ENCODE assay signal across 25 cellular contexts in genomic region chr20:14009206-14009605, GRCh38. TPM values are rescaled to one million over a fixed set of nuclear protein-coding genes. Genes with fewer than 3 reads are reported as not detected.
"Had no signal": no experiment of that assay in that cellular context is flagged by ENCODE, and none has a peak within 500 bp of the region (broad histone marks: within the 10 kb centered on the region; RNA-seq: fewer than 3 reads in every experiment).

No MANE protein-coding gene starts in this region.

- ATAC-seq: heart left ventricle; left lobe of liver; mucosa of descending colon; naive thymus-derived CD8-positive, alpha-beta T cell; psoas muscle; sciatic nerve; stimulated activated naive B cell treated with anti-CD40 and anti-IgM and Interleukin-4, amounts not matched to agents 10 μg/mL and 1 μg/mL and 100 μg/mL, for 72 hours had no signal

- H3K27me3 ChIP-seq: dorsolateral prefrontal cortex, esophagus muscularis mucosa, heart left ventricle, neutrophil, stomach, uterus had no signal

- H3K4me3 ChIP-seq: dorsolateral prefrontal cortex, esophagus muscularis mucosa, heart left ventricle, mucosa of descending colon, psoas muscle, skin epidermis, stomach, uterus had no signal

- H3K9me3 ChIP-seq: neutrophil had no signal

- H3K4me3 Mint-ChIP-seq: naive thymus-derived CD8-positive, alpha-beta T cell; stimulated activated naive B cell treated with anti-CD40 and anti-IgM and Interleukin-4, amounts not matched to agents 10 μg/mL and 1 μg/mL and 100 μg/mL, for 72 hours had no signal

- H3K36me3 ChIP-seq: esophagus muscularis mucosa, heart left ventricle, neutrophil, stomach, uterus had no signal

- H3K36me3 Mint-ChIP-seq: stimulated activated naive B cell treated with anti-CD40 and anti-IgM and Interleukin-4, amounts not matched to agents 10 μg/mL and 1 μg/mL and 100 μg/mL, for 72 hours had no signal

- DNase-seq: cortex of kidney; dorsolateral prefrontal cortex; effector CD8-positive, alpha-beta T cell; heart left ventricle; hippocampal formation; mucosa of descending colon; naive thymus-derived CD8-positive, alpha-beta T cell; psoas muscle; stimulated activated CD4-positive, alpha-beta T cell treated with anti-CD3 and anti-CD28 coated beads, Interleukin-2, amount 100 ng/mL, for 24 hours; stimulated activated CD4-positive, alpha-beta T cell treated with anti-CD3 and anti-CD28 coated beads, Interleukin-4, amount 100 ng/mL, for 4 hours; stimulated activated naive B cell treated with anti-CD40 and anti-IgM and Interleukin-4, amounts not matched to agents 10 μg/mL and 1 μg/mL and 100 μg/mL, for 72 hours; stomach; substantia nigra; trophoblast cell; uterus had no signal

- H3K4me1 Mint-ChIP-seq: naive thymus-derived CD8-positive, alpha-beta T cell; stimulated activated naive B cell treated with anti-CD40 and anti-IgM and Interleukin-4, amounts not matched to agents 10 μg/mL and 1 μg/mL and 100 μg/mL, for 72 hours had no signal

- H3K27me3 Mint-ChIP-seq: stimulated activated naive B cell treated with anti-CD40 and anti-IgM and Interleukin-4, amounts not matched to agents 10 μg/mL and 1 μg/mL and 100 μg/mL, for 72 hours had no signal

- H3K27ac Mint-ChIP-seq: naive thymus-derived CD8-positive, alpha-beta T cell; stimulated activated naive B cell treated with anti-CD40 and anti-IgM and Interleukin-4, amounts not matched to agents 10 μg/mL and 1 μg/mL and 100 μg/mL, for 72 hours had no signal

- H3K27ac ChIP-seq: dorsolateral prefrontal cortex, esophagus muscularis mucosa, heart left ventricle, neutrophil, psoas muscle, skin epidermis, stomach, uterus had no signal

- H3K4me1 ChIP-seq: esophagus muscularis mucosa, heart left ventricle, psoas muscle, stomach, uterus had no signal

RNA-seq across cellular contexts. Expression of gene SEL1L2, which starts 18.8 kb away (rescaled TPM):
- total RNA-seq: esophagus muscularis mucosa; glomerular endothelial cell; kidney epithelial cell; left lobe of liver; lower leg skin; mucosa of descending colon; naive thymus-derived CD8-positive, alpha-beta T cell; osteoblast; sciatic nerve had no signal
- polyA plus RNA-seq: naive thymus-derived CD8-positive, alpha-beta T cell; neural cell; stomach had no signal
